13 cellular contexts compared by ENCODE assay signal in genomic region chr12:111673503-111673902, GRCh38. TPM values are rescaled to one million over a fixed set of nuclear protein-coding genes. Genes with fewer than 3 reads are reported as not detected.
DNase-seq lines count a peak whose midpoint lies in the region; ATAC-seq, FAIRE-seq and TF ChIP-seq lines count a peak whose summit lies in the region.
"Had no signal": no experiment of that assay in that cellular context is flagged by ENCODE, and none has a peak within 500 bp of the region (broad histone marks: within the 10 kb centered on the region; RNA-seq: fewer than 3 reads in every experiment).

No MANE protein-coding gene starts in this region.

- no peak for ATAC-seq in GM21737 (IDR thresholded peaks at IDR 0.05; ENCODE audit: unreplicated experiment)
- ATAC-seq: gastroesophageal sphincter, sciatic nerve had no signal

- H3K27ac Mint-ChIP-seq in T-helper 2 cell treated with Interferon-gamma antibody and Interleukin-4, amounts not matched to agents 5 μg/mL and 100 μg/mL, for 36 hours: no peak overlapping the region
- H3K27ac Mint-ChIP-seq: B cell had no signal

- peak; percentile 48 for TF ChIP-seq CTCF in epithelial cell of esophagus (IDR thresholded peaks at IDR 0.05; ENCODE audit: insufficient read depth, low read depth, low read length, missing control alignments)

- H3K36me3 Mint-ChIP-seq in T-helper 2 cell treated with Interferon-gamma antibody and Interleukin-4, amounts not matched to agents 5 μg/mL and 100 μg/mL, for 36 hours (ENCODE audit: low read depth): peaks cover 24% of the 10 kb centered on the region

- H3K9me3 Mint-ChIP-seq in T-helper 2 cell treated with Interferon-gamma antibody and Interleukin-4, amounts not matched to agents 5 μg/mL and 100 μg/mL, for 36 hours: no peaks in the 10 kb centered on the region

- no peak for FAIRE-seq in GM12891 (lab: Jason Lieb, UNC)

- no peak overlapping the region for H3K4me3 Mint-ChIP-seq in T-helper 2 cell treated with Interferon-gamma antibody and Interleukin-4, amounts not matched to agents 5 μg/mL and 100 μg/mL, for 36 hours
- H3K4me3 Mint-ChIP-seq: B cell had no signal

- H3K27me3 Mint-ChIP-seq in T-helper 2 cell treated with Interferon-gamma antibody and Interleukin-4, amounts not matched to agents 5 μg/mL and 100 μg/mL, for 36 hours (ENCODE audit: low read depth): no peaks in the 10 kb centered on the region
- H3K27me3 Mint-ChIP-seq: B cell had no signal

- DNase-seq in NCI-H446 treated with DMSO at 0.1 percent for 48 hours (lab: John Stamatoyannopoulos, UW) (peak; percentile 0), NCI-H446 (lab: John Stamatoyannopoulos, UW) (no peak), OCI-M1 (lab: John Stamatoyannopoulos, UW) (peak; percentile 48), epithelial cell of esophagus (ENCODE audit: low read depth) (peak; percentile 35), renal cortical epithelial cell (ENCODE audit: low read depth) (peak; percentile 12), GM12891 (ENCODE audit: insufficient read length, low spot score) (no peak)
- DNase-seq in T-helper 2 cell treated with Interferon-gamma antibody and Interleukin-4, amounts not matched to agents 5 μg/mL and 100 μg/mL, for 36 hours (ENCODE audit: low spot score): no peak
- DNase-seq: NCI-H1105 had no signal

- TF ChIP-seq POLR2A in GM12891 (IDR thresholded peaks at IDR 0.05; ENCODE audit: low read depth, low read length): no peak

- no peaks in the 10 kb centered on the region for H3K4me1 Mint-ChIP-seq in T-helper 2 cell treated with Interferon-gamma antibody and Interleukin-4, amounts not matched to agents 5 μg/mL and 100 μg/mL, for 36 hours (ENCODE audit: low read depth)
- H3K4me1 Mint-ChIP-seq: B cell had no signal

- H3K4me3 ChIP-seq in epithelial cell of esophagus (ENCODE audit: low read length): no peak overlapping the region
- H3K4me3 ChIP-seq: gastroesophageal sphincter, tibial nerve had no signal

TF ChIP-seq in GM12891, 5 proteins besides CTCF, POLR2A, EP300 and RAD21:
- TF ChIP-seq POLR2AphosphoS5 (IDR thresholded peaks at IDR 0.05; ENCODE audit: low read depth, low read length) (no peak), SPI1 (IDR thresholded peaks at IDR 0.05; ENCODE audit: low read depth, low read length) (no peak), POU2F2 (IDR thresholded peaks at IDR 0.05; ENCODE audit: low read depth, low read length) (no peak), PAX5 (IDR thresholded peaks at IDR 0.05; ENCODE audit: insufficient read depth, low read length, severe bottlenecking) (no peak), TAF1 (IDR thresholded peaks at IDR 0.05; ENCODE audit: low read depth, low read length) (no peak)

RNA-seq across cellular contexts. Expression of gene BRAP, which starts 12.3 kb away (rescaled TPM):
- 24.5 and 27.7 TPM in 2 replicates for total RNA-seq in renal cortical epithelial cell
- 12.7 TPM for polyA plus RNA-seq in GM12891 (2012; ENCODE audit: low read depth, missing spikeins)

RNA-seq across cellular contexts. Expression of gene ACAD10, which starts 12.3 kb away (rescaled TPM):
- total RNA-seq in renal cortical epithelial cell: 8.2 and 24.4 TPM in 2 replicates
- 11.8 TPM for polyA plus RNA-seq in GM12891 (2012; ENCODE audit: low read depth, missing spikeins)

Comparison
In these comparisons a context has a peak if more than half of its experiments do, and no peak if none do; other contexts are left out.
1. DNase-seq: peak in NCI-H446 treated with DMSO at 0.1 percent for 48 hours (single experiment), OCI-M1 (single experiment), epithelial cell of esophagus (single experiment) and renal cortical epithelial cell (single experiment); none in NCI-H446 (0 of 2), GM12891 (single experiment) and T-helper 2 cell treated with Interferon-gamma antibody and Interleukin-4, amounts not matched to agents 5 μg/mL and 100 μg/mL, for 36 hours (single experiment).